Comparison of ENCODE assay signal across 10 cellular contexts in genomic region chr19:17779281-17779930, GRCh38. TPM values are rescaled to one million over a fixed set of nuclear protein-coding genes. Genes with fewer than 3 reads are reported as not detected.
DNase-seq lines count a peak whose midpoint lies in the region; ATAC-seq and TF ChIP-seq lines count a peak whose summit lies in the region.
"Had no signal": no experiment of that assay in that cellular context is flagged by ENCODE, and none has a peak within 500 bp of the region (broad histone marks: within the 10 kb centered on the region; RNA-seq: fewer than 3 reads in every experiment).

No MANE protein-coding gene starts in this region.

- H3K4me3 Mint-ChIP-seq in WTC11: peak overlapping the region; percentile 83

- 24 to 49% (median 36%) methylated on average over 16 of the region's 16 CpGs for WGBS in spleen, 5 donors

- no peaks in the 10 kb centered on the region for H3K9me3 Mint-ChIP-seq in WTC11

- CTCF ChIA-PET in WTC11 (lab: Charles Lee): interaction anchor here (0.6 to 2.7 kb wide), 7 partner anchors 13 to 549 kb away, joined by 3 to 6 read pairs (median 4); no protein-coding TSS in a partner anchor

- intact Hi-C loops in left ventricle myocardium inferior (cut with micrococcal nuclease): no loop called here
- intact Hi-C loops in spleen (cut with DNase I; ENCODE audit: low total_unique reads): no loop called here

- H3K27me3 Mint-ChIP-seq in WTC11 (ENCODE audit: low read depth): no peaks in the 10 kb centered on the region

- DNase-seq in DMS53 (lab: John Stamatoyannopoulos, UW) (peak; percentile 63), DMS53 treated with DMSO at 0.1 percent for 48 hours (lab: John Stamatoyannopoulos, UW; ENCODE audit: unreplicated experiment) (no peak), WTC11 (ENCODE audit: low spot score) (peak; percentile 69), left ventricle myocardium inferior (no peak), spleen (peak; percentile 87), NOMO-1 treated with DMSO at 0.1 percent for 48 hours (lab: John Stamatoyannopoulos, UW; ENCODE audit: unreplicated experiment) (no peak), middle frontal gyrus (ENCODE audit: extremely low spot score, low spot score) (no peak)
- DNase-seq in stimulated activated CD4-positive, alpha-beta T cell treated with anti-CD3 and anti-CD28 coated beads, Interleukin-4, amount 100 ng/mL, for 1 hour: no peak

- H3K9me3 ChIP-seq in left ventricle myocardium inferior (replicated peaks): no peaks in the 10 kb centered on the region
- no peaks in the 10 kb centered on the region for H3K9me3 ChIP-seq in spleen

- H3K36me3 Mint-ChIP-seq in WTC11: peaks cover 7% of the 10 kb centered on the region

- peak; percentile 5 for ATAC-seq in WTC11

- H3K27ac Mint-ChIP-seq in WTC11: peak overlapping the region; percentile 60; the same call in 1 of the 2 replicates

- H3K27me3 ChIP-seq in left ventricle myocardium inferior (ENCODE audit: low read depth): peaks cover 83% of the 10 kb centered on the region
- H3K27me3 ChIP-seq in spleen (replicated peaks in 1 of 7): peaks cover 0 to 22% (median 0%) of the 10 kb centered on the region in 7 donors

- H3K4me1 ChIP-seq in left ventricle myocardium inferior (peaks cover 14% of the 10 kb centered on the region), spleen (peaks cover 3 to 57% (median 22%) of the 10 kb centered on the region in 6 donors)

- H3K4me3 ChIP-seq in left ventricle myocardium inferior: peak overlapping the region; percentile 25
- peak overlapping the region in 4 of 8 donors; percentile 15 to 53 (median 34) for H3K4me3 ChIP-seq in spleen

- H3K4me1 Mint-ChIP-seq in WTC11: peaks cover 17% of the 10 kb centered on the region

- TF ChIP-seq POLR2A in spleen (IDR thresholded peaks at IDR 0.05): no peak

- H3K27ac ChIP-seq in left ventricle myocardium inferior (replicated peaks): no peak overlapping the region
- H3K27ac ChIP-seq in spleen: peak overlapping the region in 3 of 8 donors; percentile 63 to 83 (median 83)

- H3K36me3 ChIP-seq in left ventricle myocardium inferior: no peaks in the 10 kb centered on the region
- H3K36me3 ChIP-seq in spleen: peaks cover 0 to 57% (median 12%) of the 10 kb centered on the region in 6 donors

- POLR2A ChIA-PET in WTC11 (lab: Charles Lee): no interaction called here

- TF ChIP-seq CTCF in WTC11 (IDR thresholded peaks at IDR 0.05) (no peak), left ventricle myocardium inferior (IDR thresholded peaks at IDR 0.05; ENCODE audit: borderline replicate concordance) (no peak), spleen (IDR thresholded peaks at IDR 0.05 in 8 of 11, conservative IDR thresholded peaks at IDR 0.05 in 3 of 11) (no peak)

TF ChIP-seq in WTC11, 78 proteins besides CTCF, POLR2A, EP300 and RAD21:
- TF ChIP-seq SP1 (CRISPR knock-in tag; conservative IDR thresholded peaks at IDR 0.05): no peak
- peak; percentile 70 for TF ChIP-seq ZNF263 (CRISPR knock-in tag; IDR thresholded peaks at IDR 0.05; ENCODE audit: low read depth)
- TF ChIP-seq USF2 (CRISPR knock-in tag; IDR thresholded peaks at IDR 0.05): 0 out of 2 replicates have a peak, but pooled peaks have one; percentile 2

RNA-seq across cellular contexts. Expression of gene B3GNT3, which starts 15.5 kb away (rescaled TPM):
- total RNA-seq in WTC11 (2021) (1.2 to 1.9 TPM (median 1.3 TPM) in 3 replicates), left ventricle myocardium inferior (not detected), spleen (1 to 10 TPM in 2 of 7 donors, under 1 TPM in 3, not detected in 2; 0.36 to 1.6 (median 0.88) TPM)
- polyA plus RNA-seq in spleen: under 1 TPM in 2 of 3 donors, not detected in 1; 0.05 to 0.16 TPM

RNA-seq across cellular contexts. Expression of gene FCHO1, which starts 28.1 kb away (rescaled TPM):
- total RNA-seq in WTC11 (2021) (22.8 to 26.8 TPM (median 25.1 TPM) in 3 replicates), left ventricle myocardium inferior (0.71 TPM), spleen (10 to 100 TPM; 19.7 to 48.3 (median 34.5) TPM)
- polyA plus RNA-seq in spleen: 10 to 100 TPM; 11.3 to 20.3 (median 15.3) TPM

RNA-seq across cellular contexts. Expression of gene INSL3, which starts 41.9 kb away (rescaled TPM):
- total RNA-seq in WTC11 (2021) (0.79 to 1.2 TPM (median 1.2 TPM) in 3 replicates), left ventricle myocardium inferior (not detected), spleen (1 to 10 TPM; 2.1 to 6.3 (median 3.4) TPM)
- polyA plus RNA-seq in spleen: 1 to 10 TPM; 2.1 to 3.2 (median 2.6) TPM
- total RNA-seq: M059J, subcutaneous adipose tissue had no signal

Comparison
In these comparisons a context has a peak if more than half of its experiments do, and no peak if none do; other contexts are left out.
1. DNase-seq: peak in DMS53 (single experiment), WTC11 (single experiment) and spleen (single experiment); none in DMS53 treated with DMSO at 0.1 percent for 48 hours (single experiment), left ventricle myocardium inferior (single experiment), stimulated activated CD4-positive, alpha-beta T cell treated with anti-CD3 and anti-CD28 coated beads, Interleukin-4, amount 100 ng/mL, for 1 hour (single experiment), NOMO-1 treated with DMSO at 0.1 percent for 48 hours (single experiment) and middle frontal gyrus (single experiment).
2. RNA of gene FCHO1, which starts 28.1 kb away (total RNA-seq): 19.7 to 48.3 TPM in spleen and 22.8 to 26.8 TPM in WTC11; 0.71 TPM in left ventricle myocardium inferior (single experiment); every median in the first group is over 10 times any median in the second.